ENCODE assay signal across 10 cellular contexts in genomic region chr20:3068986-3069900, GRCh38. TPM values are rescaled to one million over a fixed set of nuclear protein-coding genes. Genes with fewer than 3 reads are reported as not detected.
DNase-seq lines count a peak whose midpoint lies in the region; ATAC-seq and TF ChIP-seq lines count a peak whose summit lies in the region.
"Had no signal": no experiment of that assay in that cellular context is flagged by ENCODE, and none has a peak within 500 bp of the region (broad histone marks: within the 10 kb centered on the region; RNA-seq: fewer than 3 reads in every experiment).

No MANE protein-coding gene starts in this region.

- POLR2A ChIA-PET in activated CD4-positive, alpha-beta T cell treated with anti-CD3 and anti-CD28 coated beads for 36 hours (lab: Charles Lee) = no interaction called here
- POLR2A ChIA-PET in activated CD8-positive, alpha-beta T cell treated with anti-CD3 and anti-CD28 coated beads for 36 hours (lab: Charles Lee) = no interaction called here

- H3K4me3 ChIP-seq in psoas muscle = no peak overlapping the region
- no peak overlapping the region for H3K4me3 ChIP-seq in sigmoid colon

- no peaks in the 10 kb centered on the region for H3K9me3 ChIP-seq in psoas muscle
- no peaks in the 10 kb centered on the region for H3K9me3 ChIP-seq in sigmoid colon

- H3K4me3 Mint-ChIP-seq in activated CD4-positive, alpha-beta T cell treated with anti-CD3 and anti-CD28 coated beads for 36 hours = no peak overlapping the region
- H3K4me3 Mint-ChIP-seq in activated CD8-positive, alpha-beta T cell treated with anti-CD3 and anti-CD28 coated beads for 36 hours = no peak overlapping the region

- no peaks in the 10 kb centered on the region for H3K36me3 Mint-ChIP-seq in activated CD4-positive, alpha-beta T cell treated with anti-CD3 and anti-CD28 coated beads for 36 hours (ENCODE audit: low read depth)
- H3K36me3 Mint-ChIP-seq in activated CD8-positive, alpha-beta T cell treated with anti-CD3 and anti-CD28 coated beads for 36 hours (ENCODE audit: low read depth) = no peaks in the 10 kb centered on the region

- no peaks in the 10 kb centered on the region for H3K27me3 Mint-ChIP-seq in activated CD4-positive, alpha-beta T cell treated with anti-CD3 and anti-CD28 coated beads for 36 hours
- H3K27me3 Mint-ChIP-seq in activated CD8-positive, alpha-beta T cell treated with anti-CD3 and anti-CD28 coated beads for 36 hours = no peaks in the 10 kb centered on the region

- H3K27ac ChIP-seq in psoas muscle (no peak overlapping the region), sigmoid colon (no peak overlapping the region)
- H3K27ac ChIP-seq: C4-2B had no signal

- H3K4me1 ChIP-seq in psoas muscle (peaks cover 2% of the 10 kb centered on the region), sigmoid colon (peaks cover 0 to 13% (median 11%) of the 10 kb centered on the region in 4 donors)

- no peak for TF ChIP-seq POLR2A in sigmoid colon (IDR thresholded peaks at IDR 0.05)

- H3K9me3 Mint-ChIP-seq in activated CD4-positive, alpha-beta T cell treated with anti-CD3 and anti-CD28 coated beads for 36 hours (ENCODE audit: low read depth) = no peaks in the 10 kb centered on the region
- no peaks in the 10 kb centered on the region for H3K9me3 Mint-ChIP-seq in activated CD8-positive, alpha-beta T cell treated with anti-CD3 and anti-CD28 coated beads for 36 hours

- H3K36me3 ChIP-seq in psoas muscle (ENCODE audit: insufficient read depth in 1 of 2, low read depth in 1 of 2) = no peaks in the 10 kb centered on the region
- no peaks in the 10 kb centered on the region for H3K36me3 ChIP-seq in sigmoid colon

- peaks cover 25% of the 10 kb centered on the region for H3K4me1 Mint-ChIP-seq in activated CD4-positive, alpha-beta T cell treated with anti-CD3 and anti-CD28 coated beads for 36 hours
- H3K4me1 Mint-ChIP-seq in activated CD8-positive, alpha-beta T cell treated with anti-CD3 and anti-CD28 coated beads for 36 hours (ENCODE audit: low read depth) = peaks cover 16% of the 10 kb centered on the region

- CTCF ChIA-PET in activated CD4-positive, alpha-beta T cell treated with anti-CD3 and anti-CD28 coated beads for 36 hours (lab: Charles Lee) = interaction anchor here (0.6 to 1.4 kb wide), 3 partner anchors 8 to 27 kb away, joined by 3 to 5 read pairs (median 5); no protein-coding TSS in a partner anchor
- CTCF ChIA-PET in activated CD8-positive, alpha-beta T cell treated with anti-CD3 and anti-CD28 coated beads for 36 hours (lab: Charles Lee) = interaction anchor here (0.7 to 2.0 kb wide), 6 partner anchors 12 to 150 kb away, joined by 3 to 9 read pairs (median 4); partner anchors contain the start of gene ITPA

- peak; percentile 51 for TF ChIP-seq CTCF in activated CD8-positive, alpha-beta T cell treated with anti-CD3 and anti-CD28 coated beads for 36 hours (IDR thresholded peaks at IDR 0.05)
- TF ChIP-seq CTCF in psoas muscle (IDR thresholded peaks at IDR 0.05) (peak; percentile 43), sigmoid colon (IDR thresholded peaks at IDR 0.05) (no peak)

- WGBS in psoas muscle, 3 donors = 63 to 80% (median 76%) methylated on average over 8 of the region's 8 CpGs
- WGBS in sigmoid colon, 2 donors = 62 to 80% methylated on average over 8 of the region's 8 CpGs

- intact Hi-C loops in activated CD4-positive, alpha-beta T cell treated with anti-CD3 and anti-CD28 coated beads for 36 hours (cut with DNase I, micrococcal nuclease) = no loop called here
- intact Hi-C loops in activated CD8-positive, alpha-beta T cell treated with anti-CD3 and anti-CD28 coated beads for 36 hours (cut with micrococcal nuclease) = no loop called here
- intact Hi-C loops in psoas muscle (cut with DNase I) = loop anchor here in 1 of 2 donors (5.0 kb wide), 1 partner anchor 43 kb away; no protein-coding TSS in a partner anchor
- intact Hi-C loops in sigmoid colon (cut with DNase I) = no loop called here

- H3K27me3 ChIP-seq in psoas muscle (ENCODE audit: insufficient read depth in 3 of 3, low read length in 2 of 3) (peaks cover 0 to 16% (median 6%) of the 10 kb centered on the region in 3 donors), sigmoid colon (peaks cover 19 to 34% (median 30%) of the 10 kb centered on the region in 3 donors)

- TF ChIP-seq EP300 in sigmoid colon (IDR thresholded peaks at IDR 0.05) = no peak

- no peak overlapping the region for H3K27ac Mint-ChIP-seq in activated CD4-positive, alpha-beta T cell treated with anti-CD3 and anti-CD28 coated beads for 36 hours
- no peak overlapping the region for H3K27ac Mint-ChIP-seq in activated CD8-positive, alpha-beta T cell treated with anti-CD3 and anti-CD28 coated beads for 36 hours

- peak; percentile 46 for ATAC-seq in activated CD4-positive, alpha-beta T cell treated with anti-CD3 and anti-CD28 coated beads for 36 hours
- peak; percentile 59 for ATAC-seq in activated CD8-positive, alpha-beta T cell treated with anti-CD3 and anti-CD28 coated beads for 36 hours
- ATAC-seq in psoas muscle (peak; percentile 71 to 79 (median 76)), GM19351 (IDR thresholded peaks at IDR 0.05; ENCODE audit: unreplicated experiment) (no peak), GM21529 (IDR thresholded peaks at IDR 0.05; ENCODE audit: unreplicated experiment) (no peak)

- DNase-seq in activated CD4-positive, alpha-beta T cell treated with anti-CD3 and anti-CD28 coated beads for 36 hours = peak; percentile 68
- DNase-seq in activated CD4-positive, alpha-beta T cell treated with anti-CD3 and anti-CD28 coated beads, Interleukin-2, amount 50 U/mL, for 48 hours = no peak
- DNase-seq in NCI-H1436 treated with DMSO at 0.1 percent for 48 hours (lab: John Stamatoyannopoulos, UW) = peak; percentile 37
- DNase-seq in activated CD8-positive, alpha-beta T cell treated with anti-CD3 and anti-CD28 coated beads for 36 hours = peak; percentile 55
- no peak for DNase-seq in psoas muscle
- DNase-seq in sigmoid colon = no peak
- DNase-seq: foreskin melanocyte had no signal

RNA-seq across cellular contexts. Expression of gene OXT, which starts 2.2 kb away (rescaled TPM):
- under 1 TPM in 1 of 2 experiments, not detected in 1; 0.40 TPM for total RNA-seq in activated CD4-positive, alpha-beta T cell treated with anti-CD3 and anti-CD28 coated beads for 36 hours
- not detected for total RNA-seq in activated CD8-positive, alpha-beta T cell treated with anti-CD3 and anti-CD28 coated beads for 36 hours
- total RNA-seq in psoas muscle (not detected), sigmoid colon (not detected)
- polyA plus RNA-seq in psoas muscle (under 1 TPM; 0.12 to 0.73 (median 0.17) TPM), sigmoid colon (under 1 TPM in 1 of 3 donors, not detected in 2; 0.29 TPM)

RNA-seq across cellular contexts. Expression of gene AVP, which starts 15.3 kb away (rescaled TPM):
- total RNA-seq in activated CD4-positive, alpha-beta T cell treated with anti-CD3 and anti-CD28 coated beads for 36 hours = not detected
- not detected for total RNA-seq in activated CD8-positive, alpha-beta T cell treated with anti-CD3 and anti-CD28 coated beads for 36 hours
- total RNA-seq in psoas muscle (not detected), sigmoid colon (not detected)
- polyA plus RNA-seq in psoas muscle (not detected), sigmoid colon (not detected)

RNA-seq across cellular contexts. Expression of gene MRPS26, which starts 23.4 kb away (rescaled TPM):
- 100 to 1,000 TPM; 107 to 153 TPM for total RNA-seq in activated CD4-positive, alpha-beta T cell treated with anti-CD3 and anti-CD28 coated beads for 36 hours
- 10 to 100 TPM; 63.6 to 70.0 TPM for total RNA-seq in activated CD8-positive, alpha-beta T cell treated with anti-CD3 and anti-CD28 coated beads for 36 hours
- total RNA-seq in psoas muscle (10 to 100 TPM; 42.8 to 49.0 (median 44.7) TPM), sigmoid colon (10 to 100 TPM; 33.5 to 71.7 (median 65.0) TPM)
- polyA plus RNA-seq in psoas muscle (100 to 1,000 TPM in 1 of 3 donors, 10 to 100 TPM in 2; 51.6 to 150 (median 68.7) TPM), sigmoid colon (10 to 100 TPM; 46.8 to 61.3 (median 48.8) TPM)

RNA-seq across cellular contexts. Expression of gene GNRH2, which starts 25.8 kb away (rescaled TPM):
- total RNA-seq in activated CD4-positive, alpha-beta T cell treated with anti-CD3 and anti-CD28 coated beads for 36 hours = 1 to 10 TPM; 8.0 to 8.3 TPM
- under 1 TPM; 0.36 to 0.85 TPM for total RNA-seq in activated CD8-positive, alpha-beta T cell treated with anti-CD3 and anti-CD28 coated beads for 36 hours
- not detected for total RNA-seq in psoas muscle
- under 1 TPM in 1 of 3 donors, not detected in 2; 0.39 TPM for polyA plus RNA-seq in psoas muscle
- 1 to 10 TPM in 1 of 4 donors, not detected in 3; 1.6 TPM for total RNA-seq in sigmoid colon
- polyA plus RNA-seq in sigmoid colon = 1 to 10 TPM in 1 of 3 donors, under 1 TPM in 1, not detected in 1; 0.34 to 8.4 TPM

Comparison
In these comparisons a context has a peak if more than half of its experiments do, and no peak if none do; other contexts are left out.
1. DNase-seq: peak in activated CD4-positive, alpha-beta T cell treated with anti-CD3 and anti-CD28 coated beads for 36 hours (single experiment), NCI-H1436 treated with DMSO at 0.1 percent for 48 hours (single experiment) and activated CD8-positive, alpha-beta T cell treated with anti-CD3 and anti-CD28 coated beads for 36 hours (single experiment); none in activated CD4-positive, alpha-beta T cell treated with anti-CD3 and anti-CD28 coated beads, Interleukin-2, amount 50 U/mL, for 48 hours (0 of 2), psoas muscle (0 of 2) and sigmoid colon (single experiment).
2. ATAC-seq: peak in activated CD4-positive, alpha-beta T cell treated with anti-CD3 and anti-CD28 coated beads for 36 hours (single experiment), activated CD8-positive, alpha-beta T cell treated with anti-CD3 and anti-CD28 coated beads for 36 hours (single experiment) and psoas muscle (4 of 4); none in GM19351 (single experiment) and GM21529 (single experiment).
3. CTCF ChIP-seq: peak in activated CD8-positive, alpha-beta T cell treated with anti-CD3 and anti-CD28 coated beads for 36 hours (single experiment) and psoas muscle (single experiment); none in sigmoid colon (0 of 4).